In the genomic region with DNA sequence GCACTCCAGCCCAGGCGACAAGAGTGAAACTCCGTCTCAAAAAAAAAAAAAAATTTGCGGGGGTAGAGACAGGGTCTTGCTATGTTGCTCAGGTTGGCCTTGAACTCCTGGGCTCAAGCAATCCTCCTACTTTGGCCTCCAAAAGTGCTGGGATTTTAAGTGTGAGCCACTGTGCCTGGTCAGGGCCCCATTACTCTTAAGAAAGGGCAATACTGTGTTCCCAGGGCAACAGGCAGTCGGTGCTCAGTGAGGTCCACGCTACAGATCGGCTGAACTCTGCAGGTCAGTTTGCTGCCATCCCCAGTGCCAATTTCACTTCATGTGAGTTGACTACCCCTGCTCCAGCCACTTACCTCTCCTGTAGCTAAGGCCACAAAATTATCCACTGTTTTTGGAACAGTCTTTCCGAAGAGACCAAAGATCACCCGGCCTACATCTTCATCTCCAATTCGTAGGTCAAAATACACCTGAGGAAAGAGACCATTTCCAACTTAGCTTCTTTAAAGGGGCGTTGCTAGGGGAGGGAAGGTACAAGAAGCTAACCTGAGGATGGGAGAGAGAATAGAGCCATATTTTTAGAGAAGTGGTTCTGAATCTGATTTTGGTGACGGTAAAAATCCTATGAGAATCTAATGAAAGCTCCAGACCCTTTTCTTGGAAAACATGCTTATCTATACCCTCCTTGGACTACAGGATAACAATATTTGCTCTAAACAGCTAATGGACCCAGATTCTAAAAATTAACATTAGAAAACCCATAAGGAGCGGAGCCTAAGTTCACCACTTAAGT, we compare ENCODE assay signal across 1 cellular context.
TF ChIP-seq lines count a peak whose summit lies in the region.

No MANE protein-coding gene starts in this region.

TF ChIP-seq in HepG2, 621 proteins besides CTCF, POLR2A, EP300 and RAD21 (continued from another document and continues in another):
- TF ChIP-seq, protein P1, sequence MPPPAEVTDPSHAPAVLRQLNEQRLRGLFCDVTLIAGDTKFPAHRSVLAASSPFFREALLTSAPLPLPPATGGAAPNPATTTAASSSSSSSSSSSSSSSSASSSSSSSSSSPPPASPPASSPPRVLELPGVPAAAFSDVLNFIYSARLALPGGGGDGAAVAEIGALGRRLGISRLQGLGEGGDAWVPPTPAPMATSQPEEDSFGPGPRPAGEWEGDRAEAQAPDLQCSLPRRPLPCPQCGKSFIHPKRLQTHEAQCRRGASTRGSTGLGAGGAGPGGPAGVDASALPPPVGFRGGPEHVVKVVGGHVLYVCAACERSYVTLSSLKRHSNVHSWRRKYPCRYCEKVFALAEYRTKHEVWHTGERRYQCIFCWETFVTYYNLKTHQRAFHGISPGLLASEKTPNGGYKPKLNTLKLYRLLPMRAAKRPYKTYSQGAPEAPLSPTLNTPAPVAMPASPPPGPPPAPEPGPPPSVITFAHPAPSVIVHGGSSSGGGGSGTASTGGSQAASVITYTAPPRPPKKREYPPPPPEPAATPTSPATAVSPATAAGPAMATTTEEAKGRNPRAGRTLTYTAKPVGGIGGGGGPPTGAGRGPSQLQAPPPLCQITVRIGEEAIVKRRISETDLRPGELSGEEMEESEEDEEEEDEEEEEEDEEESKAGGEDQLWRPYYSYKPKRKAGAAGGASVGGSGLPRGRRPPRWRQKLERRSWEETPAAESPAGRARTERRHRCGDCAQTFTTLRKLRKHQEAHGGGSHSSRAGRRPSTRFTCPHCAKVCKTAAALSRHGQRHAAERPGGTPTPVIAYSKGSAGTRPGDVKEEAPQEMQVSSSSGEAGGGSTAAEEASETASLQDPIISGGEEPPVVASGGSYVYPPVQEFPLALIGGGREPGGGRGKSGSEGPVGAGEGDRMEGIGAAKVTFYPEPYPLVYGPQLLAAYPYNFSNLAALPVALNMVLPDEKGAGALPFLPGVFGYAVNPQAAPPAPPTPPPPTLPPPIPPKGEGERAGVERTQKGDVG (CRISPR knock-in tag; IDR thresholded peaks at IDR 0.05; ENCODE audit: borderline replicate concordance), result 0 out of 2 replicates have a peak, but pooled peaks have one; percentile 8
- no peak for TF ChIP-seq SALL2 (CRISPR knock-in tag; IDR thresholded peaks at IDR 0.05)
- TF ChIP-seq TAF1 (CRISPR knock-in tag; IDR thresholded peaks at IDR 0.05), result no peak
- TF ChIP-seq, protein P2, sequence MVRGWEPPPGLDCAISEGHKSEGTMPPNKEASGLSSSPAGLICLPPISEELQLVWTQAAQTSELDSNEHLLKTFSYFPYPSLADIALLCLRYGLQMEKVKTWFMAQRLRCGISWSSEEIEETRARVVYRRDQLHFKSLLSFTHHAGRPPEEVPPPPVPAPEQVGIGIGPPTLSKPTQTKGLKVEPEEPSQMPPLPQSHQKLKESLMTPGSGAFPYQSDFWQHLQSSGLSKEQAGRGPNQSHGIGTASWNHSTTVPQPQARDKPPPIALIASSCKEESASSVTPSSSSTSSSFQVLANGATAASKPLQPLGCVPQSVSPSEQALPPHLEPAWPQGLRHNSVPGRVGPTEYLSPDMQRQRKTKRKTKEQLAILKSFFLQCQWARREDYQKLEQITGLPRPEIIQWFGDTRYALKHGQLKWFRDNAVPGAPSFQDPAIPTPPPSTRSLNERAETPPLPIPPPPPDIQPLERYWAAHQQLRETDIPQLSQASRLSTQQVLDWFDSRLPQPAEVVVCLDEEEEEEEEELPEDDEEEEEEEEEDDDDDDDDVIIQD (CRISPR knock-in tag; IDR thresholded peaks at IDR 0.05; ENCODE audit: low read depth), result no peak
- TF ChIP-seq, protein P3, sequence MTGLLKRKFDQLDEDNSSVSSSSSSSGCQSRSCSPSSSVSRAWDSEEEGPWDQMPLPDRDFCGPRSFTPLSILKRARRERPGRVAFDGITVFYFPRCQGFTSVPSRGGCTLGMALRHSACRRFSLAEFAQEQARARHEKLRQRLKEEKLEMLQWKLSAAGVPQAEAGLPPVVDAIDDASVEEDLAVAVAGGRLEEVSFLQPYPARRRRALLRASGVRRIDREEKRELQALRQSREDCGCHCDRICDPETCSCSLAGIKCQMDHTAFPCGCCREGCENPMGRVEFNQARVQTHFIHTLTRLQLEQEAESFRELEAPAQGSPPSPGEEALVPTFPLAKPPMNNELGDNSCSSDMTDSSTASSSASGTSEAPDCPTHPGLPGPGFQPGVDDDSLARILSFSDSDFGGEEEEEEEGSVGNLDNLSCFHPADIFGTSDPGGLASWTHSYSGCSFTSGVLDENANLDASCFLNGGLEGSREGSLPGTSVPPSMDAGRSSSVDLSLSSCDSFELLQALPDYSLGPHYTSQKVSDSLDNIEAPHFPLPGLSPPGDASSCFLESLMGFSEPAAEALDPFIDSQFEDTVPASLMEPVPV (CRISPR knock-in tag; IDR thresholded peaks at IDR 0.05), result no peak
- TF ChIP-seq BORCS8-MEF2B (CRISPR knock-in tag; IDR thresholded peaks at IDR 0.05), result peak; percentile 37; the same call in 1 of the 2 replicates
- TF ChIP-seq, protein P4, sequence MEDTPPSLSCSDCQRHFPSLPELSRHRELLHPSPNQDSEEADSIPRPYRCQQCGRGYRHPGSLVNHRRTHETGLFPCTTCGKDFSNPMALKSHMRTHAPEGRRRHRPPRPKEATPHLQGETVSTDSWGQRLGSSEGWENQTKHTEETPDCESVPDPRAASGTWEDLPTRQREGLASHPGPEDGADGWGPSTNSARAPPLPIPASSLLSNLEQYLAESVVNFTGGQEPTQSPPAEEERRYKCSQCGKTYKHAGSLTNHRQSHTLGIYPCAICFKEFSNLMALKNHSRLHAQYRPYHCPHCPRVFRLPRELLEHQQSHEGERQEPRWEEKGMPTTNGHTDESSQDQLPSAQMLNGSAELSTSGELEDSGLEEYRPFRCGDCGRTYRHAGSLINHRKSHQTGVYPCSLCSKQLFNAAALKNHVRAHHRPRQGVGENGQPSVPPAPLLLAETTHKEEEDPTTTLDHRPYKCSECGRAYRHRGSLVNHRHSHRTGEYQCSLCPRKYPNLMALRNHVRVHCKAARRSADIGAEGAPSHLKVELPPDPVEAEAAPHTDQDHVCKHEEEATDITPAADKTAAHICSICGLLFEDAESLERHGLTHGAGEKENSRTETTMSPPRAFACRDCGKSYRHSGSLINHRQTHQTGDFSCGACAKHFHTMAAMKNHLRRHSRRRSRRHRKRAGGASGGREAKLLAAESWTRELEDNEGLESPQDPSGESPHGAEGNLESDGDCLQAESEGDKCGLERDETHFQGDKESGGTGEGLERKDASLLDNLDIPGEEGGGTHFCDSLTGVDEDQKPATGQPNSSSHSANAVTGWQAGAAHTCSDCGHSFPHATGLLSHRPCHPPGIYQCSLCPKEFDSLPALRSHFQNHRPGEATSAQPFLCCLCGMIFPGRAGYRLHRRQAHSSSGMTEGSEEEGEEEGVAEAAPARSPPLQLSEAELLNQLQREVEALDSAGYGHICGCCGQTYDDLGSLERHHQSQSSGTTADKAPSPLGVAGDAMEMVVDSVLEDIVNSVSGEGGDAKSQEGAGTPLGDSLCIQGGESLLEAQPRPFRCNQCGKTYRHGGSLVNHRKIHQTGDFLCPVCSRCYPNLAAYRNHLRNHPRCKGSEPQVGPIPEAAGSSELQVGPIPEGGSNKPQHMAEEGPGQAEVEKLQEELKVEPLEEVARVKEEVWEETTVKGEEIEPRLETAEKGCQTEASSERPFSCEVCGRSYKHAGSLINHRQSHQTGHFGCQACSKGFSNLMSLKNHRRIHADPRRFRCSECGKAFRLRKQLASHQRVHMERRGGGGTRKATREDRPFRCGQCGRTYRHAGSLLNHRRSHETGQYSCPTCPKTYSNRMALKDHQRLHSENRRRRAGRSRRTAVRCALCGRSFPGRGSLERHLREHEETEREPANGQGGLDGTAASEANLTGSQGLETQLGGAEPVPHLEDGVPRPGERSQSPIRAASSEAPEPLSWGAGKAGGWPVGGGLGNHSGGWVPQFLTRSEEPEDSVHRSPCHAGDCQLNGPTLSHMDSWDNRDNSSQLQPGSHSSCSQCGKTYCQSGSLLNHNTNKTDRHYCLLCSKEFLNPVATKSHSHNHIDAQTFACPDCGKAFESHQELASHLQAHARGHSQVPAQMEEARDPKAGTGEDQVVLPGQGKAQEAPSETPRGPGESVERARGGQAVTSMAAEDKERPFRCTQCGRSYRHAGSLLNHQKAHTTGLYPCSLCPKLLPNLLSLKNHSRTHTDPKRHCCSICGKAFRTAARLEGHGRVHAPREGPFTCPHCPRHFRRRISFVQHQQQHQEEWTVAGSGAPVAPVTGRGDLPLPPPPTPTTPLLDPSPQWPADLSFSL (CRISPR knock-in tag; IDR thresholded peaks at IDR 0.05), result no peak
- TF ChIP-seq REPIN1 (CRISPR knock-in tag; IDR thresholded peaks at IDR 0.05; ENCODE audit: borderline replicate concordance, low read depth), result no peak
- TF ChIP-seq ZNF510 (CRISPR knock-in tag; IDR thresholded peaks at IDR 0.05; ENCODE audit: low read depth), result 0 out of 2 replicates have a peak, but pooled peaks have one; percentile 5
- TF ChIP-seq, protein P5, sequence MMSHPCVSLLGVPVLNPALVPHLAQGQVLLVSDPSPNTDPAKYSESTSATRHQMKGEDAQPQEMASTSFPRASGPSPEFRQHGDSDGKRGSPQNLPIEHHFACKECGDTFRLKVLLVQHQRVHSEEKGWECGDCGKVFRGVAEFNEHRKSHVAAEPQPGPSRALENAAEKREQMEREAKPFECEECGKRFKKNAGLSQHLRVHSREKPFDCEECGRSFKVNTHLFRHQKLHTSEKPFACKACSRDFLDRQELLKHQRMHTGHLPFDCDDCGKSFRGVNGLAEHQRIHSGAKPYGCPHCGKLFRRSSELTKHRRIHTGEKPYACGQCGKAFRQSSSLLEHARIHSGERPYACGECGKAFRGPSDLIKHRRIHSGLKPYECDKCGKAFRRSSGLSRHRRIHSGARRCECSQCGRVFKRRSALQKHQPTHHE (CRISPR knock-in tag; IDR thresholded peaks at IDR 0.05; ENCODE audit: borderline replicate concordance), result no peak
- TF ChIP-seq ZNF274 (CRISPR knock-in tag; IDR thresholded peaks at IDR 0.05), result no peak
- 0 out of 2 replicates have a peak, but pooled peaks have one; percentile 38 for TF ChIP-seq POLR2G (IDR thresholded peaks at IDR 0.05; ENCODE audit: low read depth, low read length)
- TF ChIP-seq, protein P6, sequence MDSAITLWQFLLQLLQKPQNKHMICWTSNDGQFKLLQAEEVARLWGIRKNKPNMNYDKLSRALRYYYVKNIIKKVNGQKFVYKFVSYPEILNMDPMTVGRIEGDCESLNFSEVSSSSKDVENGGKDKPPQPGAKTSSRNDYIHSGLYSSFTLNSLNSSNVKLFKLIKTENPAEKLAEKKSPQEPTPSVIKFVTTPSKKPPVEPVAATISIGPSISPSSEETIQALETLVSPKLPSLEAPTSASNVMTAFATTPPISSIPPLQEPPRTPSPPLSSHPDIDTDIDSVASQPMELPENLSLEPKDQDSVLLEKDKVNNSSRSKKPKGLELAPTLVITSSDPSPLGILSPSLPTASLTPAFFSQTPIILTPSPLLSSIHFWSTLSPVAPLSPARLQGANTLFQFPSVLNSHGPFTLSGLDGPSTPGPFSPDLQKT (CRISPR knock-in tag; IDR thresholded peaks at IDR 0.05; ENCODE audit: borderline replicate concordance), result no peak
- no peak for TF ChIP-seq ZNF644 (CRISPR knock-in tag; IDR thresholded peaks at IDR 0.05; ENCODE audit: low read depth)
- TF ChIP-seq, protein P7, sequence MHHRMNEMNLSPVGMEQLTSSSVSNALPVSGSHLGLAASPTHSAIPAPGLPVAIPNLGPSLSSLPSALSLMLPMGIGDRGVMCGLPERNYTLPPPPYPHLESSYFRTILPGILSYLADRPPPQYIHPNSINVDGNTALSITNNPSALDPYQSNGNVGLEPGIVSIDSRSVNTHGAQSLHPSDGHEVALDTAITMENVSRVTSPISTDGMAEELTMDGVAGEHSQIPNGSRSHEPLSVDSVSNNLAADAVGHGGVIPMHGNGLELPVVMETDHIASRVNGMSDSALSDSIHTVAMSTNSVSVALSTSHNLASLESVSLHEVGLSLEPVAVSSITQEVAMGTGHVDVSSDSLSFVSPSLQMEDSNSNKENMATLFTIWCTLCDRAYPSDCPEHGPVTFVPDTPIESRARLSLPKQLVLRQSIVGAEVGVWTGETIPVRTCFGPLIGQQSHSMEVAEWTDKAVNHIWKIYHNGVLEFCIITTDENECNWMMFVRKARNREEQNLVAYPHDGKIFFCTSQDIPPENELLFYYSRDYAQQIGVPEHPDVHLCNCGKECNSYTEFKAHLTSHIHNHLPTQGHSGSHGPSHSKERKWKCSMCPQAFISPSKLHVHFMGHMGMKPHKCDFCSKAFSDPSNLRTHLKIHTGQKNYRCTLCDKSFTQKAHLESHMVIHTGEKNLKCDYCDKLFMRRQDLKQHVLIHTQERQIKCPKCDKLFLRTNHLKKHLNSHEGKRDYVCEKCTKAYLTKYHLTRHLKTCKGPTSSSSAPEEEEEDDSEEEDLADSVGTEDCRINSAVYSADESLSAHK (CRISPR knock-in tag; IDR thresholded peaks at IDR 0.05; ENCODE audit: borderline replicate concordance), result no peak
- no peak for TF ChIP-seq ZFP62 (CRISPR knock-in tag; IDR thresholded peaks at IDR 0.05)
- no peak for TF ChIP-seq ARNT (IDR thresholded peaks at IDR 0.05)
- peak; percentile 36; the same call in 1 of the 2 replicates for TF ChIP-seq ZNF121 (CRISPR knock-in tag; IDR thresholded peaks at IDR 0.05)
- TF ChIP-seq, protein P8, sequence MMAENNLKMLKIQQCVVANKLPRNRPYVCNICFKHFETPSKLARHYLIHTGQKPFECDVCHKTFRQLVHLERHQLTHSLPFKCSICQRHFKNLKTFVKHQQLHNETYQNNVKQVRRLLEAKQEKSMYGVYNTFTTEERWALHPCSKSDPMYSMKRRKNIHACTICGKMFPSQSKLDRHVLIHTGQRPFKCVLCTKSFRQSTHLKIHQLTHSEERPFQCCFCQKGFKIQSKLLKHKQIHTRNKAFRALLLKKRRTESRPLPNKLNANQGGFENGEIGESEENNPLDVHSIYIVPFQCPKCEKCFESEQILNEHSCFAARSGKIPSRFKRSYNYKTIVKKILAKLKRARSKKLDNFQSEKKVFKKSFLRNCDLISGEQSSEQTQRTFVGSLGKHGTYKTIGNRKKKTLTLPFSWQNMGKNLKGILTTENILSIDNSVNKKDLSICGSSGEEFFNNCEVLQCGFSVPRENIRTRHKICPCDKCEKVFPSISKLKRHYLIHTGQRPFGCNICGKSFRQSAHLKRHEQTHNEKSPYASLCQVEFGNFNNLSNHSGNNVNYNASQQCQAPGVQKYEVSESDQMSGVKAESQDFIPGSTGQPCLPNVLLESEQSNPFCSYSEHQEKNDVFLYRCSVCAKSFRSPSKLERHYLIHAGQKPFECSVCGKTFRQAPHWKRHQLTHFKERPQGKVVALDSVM (CRISPR knock-in tag; IDR thresholded peaks at IDR 0.05), result peak; percentile 80
- TF ChIP-seq RFXANK (CRISPR knock-in tag; IDR thresholded peaks at IDR 0.05), result no peak
- TF ChIP-seq FOSL2 (CRISPR knock-in tag; IDR thresholded peaks at IDR 0.05), result no peak
- TF ChIP-seq ZSCAN25 (CRISPR knock-in tag; IDR thresholded peaks at IDR 0.05), result no peak
